9 cellular contexts compared by ENCODE assay signal in the genomic region with DNA sequence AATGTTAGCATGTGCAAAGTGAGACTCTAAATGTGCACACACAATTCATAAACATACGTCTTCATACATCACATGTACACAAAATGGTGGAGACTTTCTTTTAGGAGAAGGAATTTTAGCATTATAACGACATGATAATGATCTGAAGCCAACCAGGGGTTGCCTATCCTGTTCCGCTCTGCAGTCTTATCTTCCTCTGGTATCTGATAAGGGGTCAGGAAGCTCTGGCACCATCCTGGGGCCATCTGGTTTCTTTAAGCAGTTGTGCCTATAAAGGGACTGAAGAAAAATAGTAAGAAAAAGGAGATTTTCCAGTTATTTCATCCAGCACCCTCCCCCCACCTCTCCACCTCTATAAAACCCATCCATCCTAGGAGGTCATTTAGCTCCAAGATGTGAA.
"Had no signal": no experiment of that assay in that cellular context is flagged by ENCODE, and none has a peak within 500 bp of the region (broad histone marks: within the 10 kb centered on the region; RNA-seq: fewer than 3 reads in every experiment).

No MANE protein-coding gene starts in this region.

- DNase-seq: activated CD4-positive, alpha-beta T cell treated with anti-CD3 and anti-CD28 coated beads, Interleukin-2, amount 50 U/mL, for 1 hour; activated gamma-delta T cell; activated T-cell treated with anti-CD3 and anti-CD28 coated beads, Interleukin-2, amount 50 U/mL, for 4 hours; anterior cingulate cortex; glutamatergic neuron; small intestine; substantia nigra had no signal

- ATAC-seq: activated T-cell treated with anti-CD3 and anti-CD28 coated beads, Interleukin-2, amount 50 U/mL, for 4 hours; stimulated activated memory B cell treated with anti-CD40 and anti-IgM and Interleukin-4, amounts not matched to agents 10 μg/mL and 1 μg/mL and 100 μg/mL, for 72 hours had no signal

- FAIRE-seq: islet of Langerhans, small intestine had no signal
